23 cellular contexts compared by ENCODE assay signal in genomic region chr6:43848992-43849391, GRCh38.
"Had no signal": no experiment of that assay in that cellular context is flagged by ENCODE, and none has a peak within 500 bp of the region (broad histone marks: within the 10 kb centered on the region; RNA-seq: fewer than 3 reads in every experiment).

No MANE protein-coding gene starts in this region.

- H3K4me1 ChIP-seq: ascending aorta, Peyer's patch had no signal

- H3K36me3 ChIP-seq: ascending aorta, Peyer's patch, SJCRH30 had no signal

- H3K27me3 ChIP-seq: ascending aorta, Peyer's patch, SJCRH30 had no signal

- H3K4me3 ChIP-seq: ascending aorta, Peyer's patch, SJCRH30 had no signal

- H3K9ac ChIP-seq: SK-N-SH had no signal

- H3K27ac ChIP-seq: ascending aorta, Peyer's patch, RWPE1, SJCRH30 had no signal

- ATAC-seq: activated CD8-positive, alpha-beta T cell treated with anti-CD3 and anti-CD28 coated beads, Interleukin-2, amount 10 ng/mL, durations not matched to agents 7 days and 5 days; activated naive CD4-positive, alpha-beta T cell treated with anti-CD3 and anti-CD28 coated beads, Interleukin-2, amount 50 U/mL, for 72 hours; activated naive CD8-positive, alpha-beta T cell treated with anti-CD3 and anti-CD28 coated beads, Interleukin-2, amount 50 U/mL, for 24 hours had no signal

- H3K4me2 ChIP-seq: SK-N-SH had no signal

- H3K9me3 ChIP-seq: ascending aorta, Peyer's patch, SJCRH30, SK-N-SH had no signal

- DNase-seq: activated CD4-positive, alpha-beta T cell treated with anti-CD3 and anti-CD28 coated beads for 48 hours; activated CD4-positive, alpha-beta T cell treated with anti-CD3 and anti-CD28 coated beads, Interleukin-2, amount 50 U/mL, for 4 hours; activated CD4-positive, CD25-positive, alpha-beta regulatory T cell treated with anti-CD3 and anti-CD28 coated beads, Interleukin-2, amount 50 U/mL, for 72 hours; activated CD8-positive, alpha-beta T cell treated with anti-CD3 and anti-CD28 coated beads, Interleukin-2, amount 10 ng/mL, durations not matched to agents 7 days and 5 days; activated effector memory CD4-positive, alpha-beta T cell treated with anti-CD3 and anti-CD28 coated beads, Interleukin-2, amount 50 U/mL, for 16 hours; activated naive CD4-positive, alpha-beta T cell treated with Interleukin-2 at 50 U/mL for 16 hours; activated naive CD8-positive, alpha-beta T cell treated with anti-CD3 and anti-CD28 coated beads, Interleukin-2, amount 50 U/mL, for 24 hours; activated T-cell treated with anti-CD3 and anti-CD28 coated beads, Interleukin-2, amount 50 U/mL, for 24 hours; amniotic stem cell; Karpas-422; NCI-H1105 treated with DMSO at 0.1 percent for 48 hours; NCI-H1436 treated with DMSO at 0.1 percent for 48 hours; NCI-H187; NCI-H2081; NCI-H510A treated with DMSO at 0.1 percent for 48 hours; Peyer's patch; Right ventricle myocardium superior; SK-N-SH; T-helper 1 cell had no signal
